19 cellular contexts compared by ENCODE assay signal in the genomic region with DNA sequence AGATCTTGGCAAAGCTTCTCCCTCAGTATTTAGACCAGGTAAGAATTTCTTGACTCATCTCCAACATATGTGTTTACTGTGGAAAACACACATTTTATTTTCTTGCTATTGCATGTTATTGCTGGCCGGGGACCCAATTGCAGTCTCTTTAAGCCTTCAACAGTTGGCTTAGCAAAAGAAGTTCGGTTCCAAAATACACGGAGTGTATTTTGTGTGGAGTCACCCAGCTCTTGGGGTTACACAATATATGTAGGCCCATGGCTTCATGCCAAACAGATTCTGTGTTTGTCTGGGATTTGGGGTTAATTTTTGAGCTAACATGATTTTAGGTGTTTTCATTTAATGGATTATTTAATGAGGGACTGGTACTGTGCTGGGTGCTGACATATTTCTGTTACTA. TPM values are rescaled to one million over a fixed set of nuclear protein-coding genes. Genes with fewer than 3 reads are reported as not detected.
DNase-seq lines count a peak whose midpoint lies in the region; ATAC-seq and TF ChIP-seq lines count a peak whose summit lies in the region.
"Had no signal": no experiment of that assay in that cellular context is flagged by ENCODE, and none has a peak within 500 bp of the region (broad histone marks: within the 10 kb centered on the region; RNA-seq: fewer than 3 reads in every experiment).

No MANE protein-coding gene starts in this region.

- DNase-seq in right cardiac atrium: peak in 2 of 3 donors; percentile 27 to 57
- no peak for DNase-seq in left ventricle myocardium superior
- DNase-seq in fibroblast of gingiva (ENCODE audit: low read depth): peak; percentile 38
- no peak for DNase-seq in ovary
- DNase-seq in BE2C: no peak
- no peak for DNase-seq in activated CD4-positive, alpha-beta T cell treated with anti-CD3 and anti-CD28 coated beads, Interleukin-2, amount 50 U/mL, for 1 hour
- DNase-seq in NCI-H187 (lab: John Stamatoyannopoulos, UW): no peak
- DNase-seq: activated B cell treated with CpG ODN at 0.5 μM for 24 hours; activated CD8-positive, alpha-beta T cell treated with anti-CD3 and anti-CD28 coated beads, Interleukin-2, amount 10 ng/mL, durations not matched to agents 7 days and 5 days; activated T-cell treated with anti-CD3 and anti-CD28 coated beads, Interleukin-2, amount 50 U/mL, for 4 hours; DMS153; Kasumi-1; mucosa of descending colon; NCI-H1105; NCI-H2107; NCI-H526 treated with DMSO at 0.1 percent for 48 hours had no signal

- H3K9me3 ChIP-seq in right cardiac atrium (ENCODE audit: control insufficient read depth, low read length) (no peaks in the 10 kb centered on the region), ovary (no peaks in the 10 kb centered on the region), BE2C (no peaks in the 10 kb centered on the region)
- H3K9me3 ChIP-seq: mucosa of descending colon, right atrium auricular region had no signal

- H3K27ac ChIP-seq in right cardiac atrium (ENCODE audit: low read length): no peak overlapping the region
- no peak overlapping the region for H3K27ac ChIP-seq in ovary

- ATAC-seq in right cardiac atrium: no peak
- no peak for ATAC-seq in left ventricle myocardium superior
- no peak for ATAC-seq in GM21786 (IDR thresholded peaks at IDR 0.05; ENCODE audit: unreplicated experiment)
- ATAC-seq: activated CD8-positive, alpha-beta T cell treated with anti-CD3 and anti-CD28 coated beads, Interleukin-2, amount 10 ng/mL, durations not matched to agents 7 days and 5 days; activated naive CD4-positive, alpha-beta T cell treated with anti-CD3 and anti-CD28 coated beads, Interleukin-2, amount 50 U/mL, for 72 hours; activated T-cell treated with anti-CD3 and anti-CD28 coated beads, Interleukin-2, amount 50 U/mL, for 4 hours; mucosa of descending colon had no signal

- TF ChIP-seq EP300 in ovary (IDR thresholded peaks at IDR 0.05): no peak

- TF ChIP-seq POLR2A in ovary (IDR thresholded peaks at IDR 0.05): peak; percentile 11

- H3K36me3 ChIP-seq in ovary (no peaks in the 10 kb centered on the region), BE2C (no peaks in the 10 kb centered on the region)

- H3K4me3 ChIP-seq in right cardiac atrium (ENCODE audit: low read length) (no peak overlapping the region), ovary (no peak overlapping the region), BE2C (ENCODE audit: low read depth, low read length) (no peak overlapping the region)
- H3K4me3 ChIP-seq: mucosa of descending colon, right atrium auricular region had no signal

- 45% methylated on average over 3 of the region's 3 CpGs for WGBS in right cardiac atrium
- 76 to 83% (median 80%) methylated on average over 3 of the region's 3 CpGs for whole genome bisulfite sequencing in ovary, 3 donors

- H3K27me3 ChIP-seq in right cardiac atrium (ENCODE audit: control insufficient read depth, insufficient read depth) (no peaks in the 10 kb centered on the region), ovary (no peaks in the 10 kb centered on the region), BE2C (no peaks in the 10 kb centered on the region)
- H3K27me3 ChIP-seq: right atrium auricular region had no signal

- intact Hi-C loops in right cardiac atrium (cut with DNase I) (no loop called here), left ventricle myocardium superior (cut with micrococcal nuclease) (no loop called here), ovary (cut with DNase I) (loop anchor here in 2 of 4 donors (5.0 to 10.0 kb wide), 2 partner anchors 105 to 118 kb away; partner anchors contain the start of gene SLC47A1 (in 1 of the 2))

- TF ChIP-seq CTCF in ovary (IDR thresholded peaks at IDR 0.05) (no peak), BE2C (IDR thresholded peaks at IDR 0.05; ENCODE audit: low read depth, low read length) (no peak)

- H3K4me1 ChIP-seq in right cardiac atrium (ENCODE audit: control insufficient read depth, insufficient read depth, low read length) (peaks cover 3% of the 10 kb centered on the region), ovary (ENCODE audit: insufficient read depth) (peaks cover 9% of the 10 kb centered on the region), BE2C (no peaks in the 10 kb centered on the region)

RNA-seq across cellular contexts. Expression of gene ALDH3A2, which starts 4.0 kb away (rescaled TPM):
- total RNA-seq in right cardiac atrium (10 to 100 TPM; 34.1 to 51.9 (median 43.4) TPM), left ventricle myocardium superior (60.4 TPM), ovary (100 to 1,000 TPM in 1 of 7 donors, 10 to 100 TPM in 6; 48.0 to 109 (median 74.6) TPM)
- polyA plus RNA-seq in right cardiac atrium (24.4 TPM), ovary (100 to 1,000 TPM in 1 of 2 donors, 10 to 100 TPM in 1; 31.1 to 126 TPM)
- 22.5 TPM for polyA plus RNA-seq in BE2C (2012; ENCODE audit: insufficient read depth, insufficient read length, low read depth)

Comparison
In these comparisons a context has a peak if more than half of its experiments do, and no peak if none do; other contexts are left out.
1. DNase-seq: peak in right cardiac atrium (2 of 3) and fibroblast of gingiva (single experiment); none in left ventricle myocardium superior (single experiment), ovary (0 of 5), BE2C (single experiment), activated CD4-positive, alpha-beta T cell treated with anti-CD3 and anti-CD28 coated beads, Interleukin-2, amount 50 U/mL, for 1 hour (single experiment) and NCI-H187 (0 of 2).